8 cellular contexts compared by ENCODE assay signal in genomic region chr22:36325163-36326031, GRCh38.
DNase-seq lines count a peak whose midpoint lies in the region; ATAC-seq and TF ChIP-seq lines count a peak whose summit lies in the region.

No MANE protein-coding gene starts in this region.

- H3K4me1 Mint-ChIP-seq in activated naive CD4-positive, alpha-beta T cell treated with anti-CD3 and anti-CD28 coated beads, Interleukin-2, amount 50 U/mL, for 24 hours = peaks cover 46% of the 10 kb centered on the region
- peaks cover 45% of the 10 kb centered on the region for H3K4me1 Mint-ChIP-seq in activated naive CD4-positive, alpha-beta T cell treated with anti-CD3 and anti-CD28 coated beads, Interleukin-2, amount 10 ng/mL, durations not matched to agents 7 days and 5 days

- H3K27ac ChIP-seq in coronary artery (peak overlapping the region; percentile 98 to 99), mucosa of rectum (ENCODE audit: low read depth in 2 of 2, low read length in 2 of 2) (peak overlapping the region; percentile 86 to 95), upper lobe of right lung (peak overlapping the region; percentile 91)

- peak overlapping the region in 1 of 2 donors; percentile 62 for H3K9ac ChIP-seq in mucosa of rectum (ENCODE audit: low read depth in 1 of 2, low read length in 2 of 2)

- no peaks in the 10 kb centered on the region for H3K9me3 ChIP-seq in mucosa of rectum (ENCODE audit: control insufficient read depth in 2 of 2, low read length in 2 of 2)
- H3K9me3 ChIP-seq in upper lobe of right lung = no peaks in the 10 kb centered on the region
- no peaks in the 10 kb centered on the region for H3K9me3 ChIP-seq in BE2C

- peaks cover 27% of the 10 kb centered on the region for H3K36me3 Mint-ChIP-seq in activated naive CD4-positive, alpha-beta T cell treated with anti-CD3 and anti-CD28 coated beads, Interleukin-2, amount 50 U/mL, for 24 hours
- peaks cover 77% of the 10 kb centered on the region for H3K36me3 Mint-ChIP-seq in activated naive CD4-positive, alpha-beta T cell treated with anti-CD3 and anti-CD28 coated beads, Interleukin-2, amount 10 ng/mL, durations not matched to agents 7 days and 5 days

- no peak for DNase-seq in activated naive CD4-positive, alpha-beta T cell treated with anti-CD3 and anti-CD28 coated beads, Interleukin-2, amount 10 ng/mL, durations not matched to agents 7 days and 5 days
- DNase-seq in coronary artery (ENCODE audit: low spot score) (peak; percentile 93), upper lobe of right lung (peak; percentile 86), NOMO-1 treated with dmso at 0.1 percent for 144 hours (lab: John Stamatoyannopoulos, UW; ENCODE audit: unreplicated experiment) (no peak), OCI-M2 (lab: John Stamatoyannopoulos, UW; ENCODE audit: unreplicated experiment) (no peak), BE2C (no peak)

- peaks cover 52 to 67% of the 10 kb centered on the region in 2 donors for H3K4me1 ChIP-seq in mucosa of rectum (ENCODE audit: control insufficient read depth in 2 of 2, insufficient read depth in 2 of 2, low read length in 2 of 2)
- H3K4me1 ChIP-seq in upper lobe of right lung = peaks cover 72% of the 10 kb centered on the region
- H3K4me1 ChIP-seq in BE2C = peaks cover 24% of the 10 kb centered on the region

- H3K36me3 ChIP-seq in mucosa of rectum (ENCODE audit: control insufficient read depth in 2 of 2, insufficient read depth in 2 of 2, low read length in 2 of 2) (peaks cover 84% of the 10 kb centered on the region in 2 donors), upper lobe of right lung (peaks cover 93% of the 10 kb centered on the region), BE2C (peaks cover 53% of the 10 kb centered on the region)

- CTCF ChIA-PET in activated naive CD4-positive, alpha-beta T cell treated with anti-CD3 and anti-CD28 coated beads, Interleukin-2, amount 10 ng/mL, durations not matched to agents 7 days and 5 days (lab: Charles Lee) = interaction anchor here (1.6 kb wide), 1 partner anchor 9 kb away, joined by 4 read pairs; no protein-coding TSS in a partner anchor

- intact Hi-C loops in upper lobe of right lung (cut with DNase I) = no loop called here

- no peaks in the 10 kb centered on the region for H3K27me3 Mint-ChIP-seq in activated naive CD4-positive, alpha-beta T cell treated with anti-CD3 and anti-CD28 coated beads, Interleukin-2, amount 50 U/mL, for 24 hours
- no peaks in the 10 kb centered on the region for H3K27me3 Mint-ChIP-seq in activated naive CD4-positive, alpha-beta T cell treated with anti-CD3 and anti-CD28 coated beads, Interleukin-2, amount 10 ng/mL, durations not matched to agents 7 days and 5 days

- H3K4me3 ChIP-seq in coronary artery = peak overlapping the region; percentile 44
- H3K4me3 ChIP-seq in mucosa of rectum (ENCODE audit: low read length in 2 of 2) = no peak overlapping the region
- H3K4me3 ChIP-seq in upper lobe of right lung = no peak overlapping the region
- H3K4me3 ChIP-seq in BE2C (ENCODE audit: low read depth, low read length) = no peak overlapping the region

- H3K4me3 Mint-ChIP-seq in activated naive CD4-positive, alpha-beta T cell treated with anti-CD3 and anti-CD28 coated beads, Interleukin-2, amount 50 U/mL, for 24 hours = no peak overlapping the region
- H3K4me3 Mint-ChIP-seq in activated naive CD4-positive, alpha-beta T cell treated with anti-CD3 and anti-CD28 coated beads, Interleukin-2, amount 10 ng/mL, durations not matched to agents 7 days and 5 days = no peak overlapping the region

- peak overlapping the region; percentile 65 for H3K27ac Mint-ChIP-seq in activated naive CD4-positive, alpha-beta T cell treated with anti-CD3 and anti-CD28 coated beads, Interleukin-2, amount 50 U/mL, for 24 hours
- no peak overlapping the region for H3K27ac Mint-ChIP-seq in activated naive CD4-positive, alpha-beta T cell treated with anti-CD3 and anti-CD28 coated beads, Interleukin-2, amount 10 ng/mL, durations not matched to agents 7 days and 5 days

- peak; percentile 75 for ATAC-seq in upper lobe of right lung

- H3K9me3 Mint-ChIP-seq in activated naive CD4-positive, alpha-beta T cell treated with anti-CD3 and anti-CD28 coated beads, Interleukin-2, amount 50 U/mL, for 24 hours = no peaks in the 10 kb centered on the region
- H3K9me3 Mint-ChIP-seq in activated naive CD4-positive, alpha-beta T cell treated with anti-CD3 and anti-CD28 coated beads, Interleukin-2, amount 10 ng/mL, durations not matched to agents 7 days and 5 days = no peaks in the 10 kb centered on the region

- H3K27me3 ChIP-seq in mucosa of rectum (ENCODE audit: control insufficient read depth in 2 of 2, insufficient read depth in 2 of 2, low read length in 2 of 2) (no peaks in the 10 kb centered on the region), upper lobe of right lung (no peaks in the 10 kb centered on the region), BE2C (no peaks in the 10 kb centered on the region)

- no peak for TF ChIP-seq CTCF in coronary artery (IDR thresholded peaks at IDR 0.05)
- TF ChIP-seq CTCF in upper lobe of right lung (IDR thresholded peaks at IDR 0.05) = no peak
- no peak for TF ChIP-seq CTCF in BE2C (IDR thresholded peaks at IDR 0.05; ENCODE audit: low read depth, low read length)

Comparison
In these comparisons a context has a peak if more than half of its experiments do, and no peak if none do; other contexts are left out.
1. DNase-seq: peak in coronary artery (single experiment) and upper lobe of right lung (single experiment); none in activated naive CD4-positive, alpha-beta T cell treated with anti-CD3 and anti-CD28 coated beads, Interleukin-2, amount 10 ng/mL, durations not matched to agents 7 days and 5 days (single experiment), NOMO-1 treated with dmso at 0.1 percent for 144 hours (single experiment), OCI-M2 (single experiment) and BE2C (single experiment).
2. Peak in every context shown above with its lines, with median percentiles within 50 percentile points of each other: H3K27ac ChIP-seq.